ENCODE assay signal across 2 cellular contexts in the genomic region with DNA sequence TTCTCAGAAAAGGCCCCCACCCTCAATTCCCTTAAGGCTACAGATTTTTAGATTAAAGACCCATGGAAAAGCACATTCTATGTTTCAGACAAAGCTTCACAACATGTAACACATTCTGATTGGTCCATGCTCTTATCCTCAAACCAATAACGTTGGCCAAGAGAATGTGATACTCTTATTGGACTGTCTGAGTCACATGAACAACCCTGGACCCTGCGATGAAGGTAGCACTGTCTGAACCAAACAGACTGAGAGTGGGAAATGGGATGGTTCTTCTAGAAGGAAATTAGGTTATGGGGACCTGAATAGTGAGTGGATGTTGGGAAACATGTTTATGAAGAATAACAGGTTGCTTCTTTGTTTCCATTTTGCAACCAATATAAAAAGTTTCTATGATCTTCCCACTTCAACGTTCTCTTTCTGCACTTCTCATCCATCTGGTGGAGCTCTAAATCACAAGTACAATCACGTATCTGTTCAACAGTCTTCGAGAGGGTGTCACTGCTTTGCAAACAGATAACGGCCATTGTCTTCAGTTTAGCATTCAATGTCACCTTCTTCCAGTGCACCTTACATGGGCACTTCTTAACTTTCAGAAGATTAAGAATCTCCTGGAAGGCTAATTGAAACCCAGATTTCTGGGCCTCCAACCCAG.
TF ChIP-seq lines count a peak whose summit lies in the region.

No MANE protein-coding gene starts in this region.

TF ChIP-seq in K562, 482 proteins besides CTCF, POLR2A, EP300 and RAD21 (continued from another document):
- TF ChIP-seq KDM1A (IDR thresholded peaks at IDR 0.05): peak in 1 of 2 experiments; percentile 6; a peak in 1 of 4 replicates
- TF ChIP-seq C11orf30 (IDR thresholded peaks at IDR 0.05; ENCODE audit: low read depth): peak; percentile 55
- no peak for TF ChIP-seq E2F3 (CRISPR knock-in tag; IDR thresholded peaks at IDR 0.05)
- TF ChIP-seq JUND (IDR thresholded peaks at IDR 0.05; ENCODE audit: borderline replicate concordance, low read depth, low read length): 0 out of 2 replicates have a peak, but pooled peaks have one; percentile 1
- TF ChIP-seq JUND (tag; IDR thresholded peaks at IDR 0.05; ENCODE audit: borderline replicate concordance, low read depth, low read length): no peak
- TF ChIP-seq NFYB (IDR thresholded peaks at IDR 0.05; ENCODE audit: extremely low read depth, insufficient read length): peak; percentile 35
- peak; percentile 40; the same call in 1 of the 2 replicates for TF ChIP-seq FOXM1 (IDR thresholded peaks at IDR 0.05; ENCODE audit: low read depth)
- no peak for TF ChIP-seq FOXM1 (CRISPR knock-in tag; IDR thresholded peaks at IDR 0.05; ENCODE audit: low read depth)
- TF ChIP-seq ZNF584 (CRISPR knock-in tag; IDR thresholded peaks at IDR 0.05; ENCODE audit: low read depth): 0 out of 2 replicates have a peak, but pooled peaks have one; percentile 7
- no peak for TF ChIP-seq ZNF121 (CRISPR knock-in tag; conservative IDR thresholded peaks at IDR 0.05)
- TF ChIP-seq, protein P1, sequence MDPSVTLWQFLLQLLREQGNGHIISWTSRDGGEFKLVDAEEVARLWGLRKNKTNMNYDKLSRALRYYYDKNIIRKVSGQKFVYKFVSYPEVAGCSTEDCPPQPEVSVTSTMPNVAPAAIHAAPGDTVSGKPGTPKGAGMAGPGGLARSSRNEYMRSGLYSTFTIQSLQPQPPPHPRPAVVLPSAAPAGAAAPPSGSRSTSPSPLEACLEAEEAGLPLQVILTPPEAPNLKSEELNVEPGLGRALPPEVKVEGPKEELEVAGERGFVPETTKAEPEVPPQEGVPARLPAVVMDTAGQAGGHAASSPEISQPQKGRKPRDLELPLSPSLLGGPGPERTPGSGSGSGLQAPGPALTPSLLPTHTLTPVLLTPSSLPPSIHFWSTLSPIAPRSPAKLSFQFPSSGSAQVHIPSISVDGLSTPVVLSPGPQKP (CRISPR knock-in tag; IDR thresholded peaks at IDR 0.05): no peak
- TF ChIP-seq, protein P2, sequence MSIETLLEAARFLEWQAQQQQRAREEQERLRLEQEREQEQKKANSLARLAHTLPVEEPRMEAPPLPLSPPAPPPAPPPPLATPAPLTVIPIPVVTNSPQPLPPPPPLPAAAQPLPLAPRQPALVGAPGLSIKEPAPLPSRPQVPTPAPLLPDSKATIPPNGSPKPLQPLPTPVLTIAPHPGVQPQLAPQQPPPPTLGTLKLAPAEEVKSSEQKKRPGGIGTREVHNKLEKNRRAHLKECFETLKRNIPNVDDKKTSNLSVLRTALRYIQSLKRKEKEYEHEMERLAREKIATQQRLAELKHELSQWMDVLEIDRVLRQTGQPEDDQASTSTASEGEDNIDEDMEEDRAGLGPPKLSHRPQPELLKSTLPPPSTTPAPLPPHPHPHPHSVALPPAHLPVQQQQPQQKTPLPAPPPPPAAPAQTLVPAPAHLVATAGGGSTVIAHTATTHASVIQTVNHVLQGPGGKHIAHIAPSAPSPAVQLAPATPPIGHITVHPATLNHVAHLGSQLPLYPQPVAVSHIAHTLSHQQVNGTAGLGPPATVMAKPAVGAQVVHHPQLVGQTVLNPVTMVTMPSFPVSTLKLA (conservative IDR thresholded peaks at IDR 0.05): peak in 1 of 2 experiments; percentile 5; a peak in 1 of 4 replicates
- TF ChIP-seq, protein P3, sequence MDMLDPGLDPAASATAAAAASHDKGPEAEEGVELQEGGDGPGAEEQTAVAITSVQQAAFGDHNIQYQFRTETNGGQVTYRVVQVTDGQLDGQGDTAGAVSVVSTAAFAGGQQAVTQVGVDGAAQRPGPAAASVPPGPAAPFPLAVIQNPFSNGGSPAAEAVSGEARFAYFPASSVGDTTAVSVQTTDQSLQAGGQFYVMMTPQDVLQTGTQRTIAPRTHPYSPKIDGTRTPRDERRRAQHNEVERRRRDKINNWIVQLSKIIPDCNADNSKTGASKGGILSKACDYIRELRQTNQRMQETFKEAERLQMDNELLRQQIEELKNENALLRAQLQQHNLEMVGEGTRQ (CRISPR knock-in tag; IDR thresholded peaks at IDR 0.05): peak; percentile 87
- TF ChIP-seq SOX6 (IDR thresholded peaks at IDR 0.05): peak; percentile 44; the same call in 1 of the 2 replicates
- TF ChIP-seq NONO (IDR thresholded peaks at IDR 0.05; ENCODE audit: low read depth in 2 of 2, low read length in 1 of 2): no peak
- TF ChIP-seq, protein P4, sequence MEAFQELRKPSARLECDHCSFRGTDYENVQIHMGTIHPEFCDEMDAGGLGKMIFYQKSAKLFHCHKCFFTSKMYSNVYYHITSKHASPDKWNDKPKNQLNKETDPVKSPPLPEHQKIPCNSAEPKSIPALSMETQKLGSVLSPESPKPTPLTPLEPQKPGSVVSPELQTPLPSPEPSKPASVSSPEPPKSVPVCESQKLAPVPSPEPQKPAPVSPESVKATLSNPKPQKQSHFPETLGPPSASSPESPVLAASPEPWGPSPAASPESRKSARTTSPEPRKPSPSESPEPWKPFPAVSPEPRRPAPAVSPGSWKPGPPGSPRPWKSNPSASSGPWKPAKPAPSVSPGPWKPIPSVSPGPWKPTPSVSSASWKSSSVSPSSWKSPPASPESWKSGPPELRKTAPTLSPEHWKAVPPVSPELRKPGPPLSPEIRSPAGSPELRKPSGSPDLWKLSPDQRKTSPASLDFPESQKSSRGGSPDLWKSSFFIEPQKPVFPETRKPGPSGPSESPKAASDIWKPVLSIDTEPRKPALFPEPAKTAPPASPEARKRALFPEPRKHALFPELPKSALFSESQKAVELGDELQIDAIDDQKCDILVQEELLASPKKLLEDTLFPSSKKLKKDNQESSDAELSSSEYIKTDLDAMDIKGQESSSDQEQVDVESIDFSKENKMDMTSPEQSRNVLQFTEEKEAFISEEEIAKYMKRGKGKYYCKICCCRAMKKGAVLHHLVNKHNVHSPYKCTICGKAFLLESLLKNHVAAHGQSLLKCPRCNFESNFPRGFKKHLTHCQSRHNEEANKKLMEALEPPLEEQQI (IDR thresholded peaks at IDR 0.05): peak; percentile 43; the same call in 1 of the 2 replicates

TF ChIP-seq in SK-N-SH treated with all-trans-retinoic acid at 6 μM for 48 hours, 23 proteins besides CTCF, POLR2A, EP300 and RAD21 (continued from another document):
- TF ChIP-seq, protein P5, sequence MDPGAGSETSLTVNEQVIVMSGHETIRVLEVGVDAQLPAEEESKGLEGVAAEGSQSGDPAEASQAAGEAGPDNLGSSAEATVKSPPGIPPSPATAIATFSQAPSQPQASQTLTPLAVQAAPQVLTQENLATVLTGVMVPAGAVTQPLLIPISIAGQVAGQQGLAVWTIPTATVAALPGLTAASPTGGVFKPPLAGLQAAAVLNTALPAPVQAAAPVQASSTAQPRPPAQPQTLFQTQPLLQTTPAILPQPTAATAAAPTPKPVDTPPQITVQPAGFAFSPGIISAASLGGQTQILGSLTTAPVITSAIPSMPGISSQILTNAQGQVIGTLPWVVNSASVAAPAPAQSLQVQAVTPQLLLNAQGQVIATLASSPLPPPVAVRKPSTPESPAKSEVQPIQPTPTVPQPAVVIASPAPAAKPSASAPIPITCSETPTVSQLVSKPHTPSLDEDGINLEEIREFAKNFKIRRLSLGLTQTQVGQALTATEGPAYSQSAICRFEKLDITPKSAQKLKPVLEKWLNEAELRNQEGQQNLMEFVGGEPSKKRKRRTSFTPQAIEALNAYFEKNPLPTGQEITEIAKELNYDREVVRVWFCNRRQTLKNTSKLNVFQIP (CRISPR knock-in tag; IDR thresholded peaks at IDR 0.05; ENCODE audit: borderline replicate concordance, low read depth): no peak
- TF ChIP-seq ZFP30 (CRISPR knock-in tag; IDR thresholded peaks at IDR 0.05) (no peak), PPARA (CRISPR knock-in tag; IDR thresholded peaks at IDR 0.05; ENCODE audit: borderline replicate concordance) (no peak), ESRRG (CRISPR knock-in tag; IDR thresholded peaks at IDR 0.05) (no peak), CSDC2 (CRISPR knock-in tag; IDR thresholded peaks at IDR 0.05) (no peak), TOX (CRISPR knock-in tag; IDR thresholded peaks at IDR 0.05; ENCODE audit: borderline replicate concordance) (no peak), RARB (CRISPR knock-in tag; IDR thresholded peaks at IDR 0.05) (no peak)
